ENCODE assay signal across 1 cellular context in the genomic region with DNA sequence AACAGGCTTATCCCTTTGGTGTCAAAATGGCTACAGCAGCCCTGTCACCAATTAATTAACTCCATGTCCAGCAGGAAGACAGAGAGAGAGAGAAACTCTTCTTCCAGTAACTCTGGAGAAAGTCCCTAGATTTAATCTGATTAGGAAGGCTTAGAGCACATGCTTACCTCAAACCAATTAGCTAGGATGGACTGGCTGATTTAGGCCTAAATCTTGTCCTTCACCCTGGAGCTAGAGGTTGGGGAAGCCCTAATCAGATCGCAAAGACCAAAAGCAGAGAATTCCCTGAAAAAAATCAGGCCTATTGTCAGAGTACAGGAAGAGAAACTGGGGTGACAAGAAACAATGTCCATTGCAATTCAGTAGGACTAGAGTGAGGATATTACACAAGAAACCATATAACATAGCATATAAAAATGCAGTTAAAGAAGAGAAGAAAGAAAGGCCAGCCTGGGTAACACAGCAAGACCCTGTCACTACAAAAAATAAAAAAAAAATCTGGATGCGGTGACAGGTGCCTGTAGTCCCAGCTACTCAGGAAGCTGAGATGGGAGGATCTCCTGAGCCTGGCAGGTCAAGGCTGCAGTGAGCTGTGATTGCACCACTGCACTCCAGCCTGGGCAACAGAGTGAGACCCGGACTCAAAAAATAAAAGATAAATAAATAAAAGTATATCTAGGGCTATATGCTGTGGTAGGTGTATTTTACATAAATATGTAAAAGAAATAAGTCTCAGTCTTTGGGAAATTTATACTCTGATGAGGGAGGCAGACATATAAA.
TF ChIP-seq lines count a peak whose summit lies in the region.

No MANE protein-coding gene starts in this region.

TF ChIP-seq in HCT116, 20 proteins besides CTCF, POLR2A, EP300 and RAD21:
- TF ChIP-seq, protein P1, sequence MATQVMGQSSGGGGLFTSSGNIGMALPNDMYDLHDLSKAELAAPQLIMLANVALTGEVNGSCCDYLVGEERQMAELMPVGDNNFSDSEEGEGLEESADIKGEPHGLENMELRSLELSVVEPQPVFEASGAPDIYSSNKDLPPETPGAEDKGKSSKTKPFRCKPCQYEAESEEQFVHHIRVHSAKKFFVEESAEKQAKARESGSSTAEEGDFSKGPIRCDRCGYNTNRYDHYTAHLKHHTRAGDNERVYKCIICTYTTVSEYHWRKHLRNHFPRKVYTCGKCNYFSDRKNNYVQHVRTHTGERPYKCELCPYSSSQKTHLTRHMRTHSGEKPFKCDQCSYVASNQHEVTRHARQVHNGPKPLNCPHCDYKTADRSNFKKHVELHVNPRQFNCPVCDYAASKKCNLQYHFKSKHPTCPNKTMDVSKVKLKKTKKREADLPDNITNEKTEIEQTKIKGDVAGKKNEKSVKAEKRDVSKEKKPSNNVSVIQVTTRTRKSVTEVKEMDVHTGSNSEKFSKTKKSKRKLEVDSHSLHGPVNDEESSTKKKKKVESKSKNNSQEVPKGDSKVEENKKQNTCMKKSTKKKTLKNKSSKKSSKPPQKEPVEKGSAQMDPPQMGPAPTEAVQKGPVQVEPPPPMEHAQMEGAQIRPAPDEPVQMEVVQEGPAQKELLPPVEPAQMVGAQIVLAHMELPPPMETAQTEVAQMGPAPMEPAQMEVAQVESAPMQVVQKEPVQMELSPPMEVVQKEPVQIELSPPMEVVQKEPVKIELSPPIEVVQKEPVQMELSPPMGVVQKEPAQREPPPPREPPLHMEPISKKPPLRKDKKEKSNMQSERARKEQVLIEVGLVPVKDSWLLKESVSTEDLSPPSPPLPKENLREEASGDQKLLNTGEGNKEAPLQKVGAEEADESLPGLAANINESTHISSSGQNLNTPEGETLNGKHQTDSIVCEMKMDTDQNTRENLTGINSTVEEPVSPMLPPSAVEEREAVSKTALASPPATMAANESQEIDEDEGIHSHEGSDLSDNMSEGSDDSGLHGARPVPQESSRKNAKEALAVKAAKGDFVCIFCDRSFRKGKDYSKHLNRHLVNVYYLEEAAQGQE (IDR thresholded peaks at IDR 0.05; ENCODE audit: low read depth) = no peak
- TF ChIP-seq, protein P2, sequence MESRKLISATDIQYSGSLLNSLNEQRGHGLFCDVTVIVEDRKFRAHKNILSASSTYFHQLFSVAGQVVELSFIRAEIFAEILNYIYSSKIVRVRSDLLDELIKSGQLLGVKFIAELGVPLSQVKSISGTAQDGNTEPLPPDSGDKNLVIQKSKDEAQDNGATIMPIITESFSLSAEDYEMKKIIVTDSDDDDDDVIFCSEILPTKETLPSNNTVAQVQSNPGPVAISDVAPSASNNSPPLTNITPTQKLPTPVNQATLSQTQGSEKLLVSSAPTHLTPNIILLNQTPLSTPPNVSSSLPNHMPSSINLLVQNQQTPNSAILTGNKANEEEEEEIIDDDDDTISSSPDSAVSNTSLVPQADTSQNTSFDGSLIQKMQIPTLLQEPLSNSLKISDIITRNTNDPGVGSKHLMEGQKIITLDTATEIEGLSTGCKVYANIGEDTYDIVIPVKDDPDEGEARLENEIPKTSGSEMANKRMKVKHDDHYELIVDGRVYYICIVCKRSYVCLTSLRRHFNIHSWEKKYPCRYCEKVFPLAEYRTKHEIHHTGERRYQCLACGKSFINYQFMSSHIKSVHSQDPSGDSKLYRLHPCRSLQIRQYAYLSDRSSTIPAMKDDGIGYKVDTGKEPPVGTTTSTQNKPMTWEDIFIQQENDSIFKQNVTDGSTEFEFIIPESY (IDR thresholded peaks at IDR 0.05; ENCODE audit: extremely low read depth, insufficient replicate concordance, low read length) = no peak
- TF ChIP-seq CEBPB (IDR thresholded peaks at IDR 0.05; ENCODE audit: low read depth) = no peak
TF ChIP-seq in HCT116: peak in this region for 0.
